Comparison of ENCODE assay signal across 8 cellular contexts in genomic region chr3:134373278-134373941, GRCh38. TPM values are rescaled to one million over a fixed set of nuclear protein-coding genes. Genes with fewer than 3 reads are reported as not detected.
DNase-seq lines count a peak whose midpoint lies in the region; ATAC-seq, FAIRE-seq and TF ChIP-seq lines count a peak whose summit lies in the region.

No MANE protein-coding gene starts in this region.

- peak in 1 of 2 experiments; percentile 74 for DNase-seq in A549 (ENCODE audit: low read depth in 1 of 2, low spot score in 1 of 2)
- no peak for DNase-seq in HCT116 (ENCODE audit: low read depth, low spot score)
- DNase-seq in SK-N-SH: peak; percentile 84
- DNase-seq in fibroblast of mammary gland (ENCODE audit: low read depth): peak; percentile 92
- peak; percentile 89 to 92 for DNase-seq in aorta
- DNase-seq in GM10266 (ENCODE audit: extremely low spot score): no peak
- no peak for DNase-seq in GM10248 (ENCODE audit: extremely low spot score)

- no peaks in the 10 kb centered on the region for H3K9me3 ChIP-seq in A549
- H3K9me3 ChIP-seq in HCT116 (ENCODE audit: control insufficient read depth in 1 of 2, insufficient read depth in 1 of 2, low read depth in 1 of 2, low read length in 2 of 2): no peaks in the 10 kb centered on the region
- no peaks in the 10 kb centered on the region for H3K9me3 ChIP-seq in SK-N-SH
- H3K9me3 ChIP-seq in mucosa of stomach (ENCODE audit: control insufficient read depth, low read length): no peaks in the 10 kb centered on the region
- no peaks in the 10 kb centered on the region for H3K9me3 ChIP-seq in aorta (ENCODE audit: control insufficient read depth, low read length)

- TF ChIP-seq EP300 in A549 (IDR thresholded peaks at IDR 0.05): no peak
- no peak for TF ChIP-seq EP300 in SK-N-SH (IDR thresholded peaks at IDR 0.05; ENCODE audit: borderline replicate concordance in 1 of 2, low read depth in 1 of 2, low read length in 1 of 2)

- CTCF ChIA-PET in A549 (lab: Yijun Ruan, JAX): interaction anchor here (5.3 to 31.4 kb wide), 3 partner anchors 8 to 106 kb away, joined by 26 to 356 read pairs (median 240); partner anchors contain the start of genes ANAPC13 and CEP63
- CTCF ChIA-PET in HCT116 (lab: Charles Lee): interaction anchor here (1.7 to 2.8 kb wide), 3 partner anchors 9 to 100 kb away, joined by 5 to 14 read pairs (median 10); no protein-coding TSS in a partner anchor
- CTCF ChIA-PET in SK-N-SH (lab: Yijun Ruan, JAX): interaction anchor here (1.4 to 2.4 kb wide), 2 partner anchors 65 to 98 kb away, joined by 4 to 9 read pairs; no protein-coding TSS in a partner anchor
- CTCF ChIA-PET in GM10248 (lab: Yijun Ruan, JAX): interaction anchor here (0.9 to 1.1 kb wide), 2 partner anchors 12 to 112 kb away, joined by 3 read pairs; partner anchors contain the start of genes ANAPC13 and CEP63

- 1% methylated on average over 22 of the region's 42 CpGs for WGBS in A549 (ENCODE audit: missing lambda C conversion rate)
- WGBS in SK-N-SH (ENCODE audit: low lambda C conversion rate): 5% methylated on average over 11 of the region's 42 CpGs
- 2 to 3% methylated on average over 42 of the region's 42 CpGs for WGBS in aorta, 2 donors

- peaks cover 70% of the 10 kb centered on the region for H3K4me1 ChIP-seq in A549
- peaks cover 41 to 85% of the 10 kb centered on the region in 2 experiments for H3K4me1 ChIP-seq in HCT116 (ENCODE audit: control insufficient read depth in 1 of 2, insufficient read depth in 2 of 2, low read length in 2 of 2)
- peaks cover 11 to 42% of the 10 kb centered on the region in 2 experiments; a peak in 3 of 4 replicates for H3K4me1 ChIP-seq in SK-N-SH (ENCODE audit: control insufficient read depth in 1 of 2, insufficient read depth in 2 of 2, low read depth in 1 of 2, low read length in 1 of 2)
- peaks cover 45% of the 10 kb centered on the region for H3K4me1 ChIP-seq in mucosa of stomach (ENCODE audit: control insufficient read depth, insufficient read depth, low read length)
- H3K4me1 ChIP-seq in aorta (ENCODE audit: control insufficient read depth in 1 of 2, insufficient read depth in 2 of 2, low read length in 2 of 2): no peaks in the 10 kb centered on the region

- H3K9ac ChIP-seq in HCT116 (ENCODE audit: low read length) (peak overlapping the region; percentile 98), SK-N-SH (peak overlapping the region; percentile 100), mucosa of stomach (ENCODE audit: low read length) (peak overlapping the region; percentile 93)

- no peaks in the 10 kb centered on the region for H3K27me3 ChIP-seq in HCT116 (ENCODE audit: insufficient read depth, low read length)
- H3K27me3 ChIP-seq in SK-N-SH (ENCODE audit: insufficient read depth): no peaks in the 10 kb centered on the region
- no peaks in the 10 kb centered on the region for H3K27me3 ChIP-seq in mucosa of stomach (ENCODE audit: control insufficient read depth, insufficient read depth, low read length)
- H3K27me3 ChIP-seq in aorta (ENCODE audit: control insufficient read depth in 1 of 2, insufficient read depth in 2 of 2, low read length in 1 of 2): no peaks in the 10 kb centered on the region

- H3F3A ChIP-seq in SK-N-SH (replicated peaks; ENCODE audit: insufficient read depth): peaks cover 37% of the 10 kb centered on the region

- POLR2A ChIA-PET in A549 (lab: Yijun Ruan, JAX) (interaction anchor here (0.6 to 3.9 kb wide), 11 partner anchors 9 to 98 kb away, joined by 3 to 88 read pairs (median 5); no protein-coding TSS in a partner anchor), HCT116 (lab: Charles Lee) (interaction anchor here (0.7 to 3.3 kb wide), 3 partner anchors 9 to 60 kb away, joined by 6 to 30 read pairs (median 9); no protein-coding TSS in a partner anchor), SK-N-SH (lab: Yijun Ruan, JAX) (interaction anchor here (1.3 to 1.4 kb wide), 3 partner anchors 9 to 14 kb away, joined by 3 to 6 read pairs (median 4); no protein-coding TSS in a partner anchor), GM10248 (lab: Yijun Ruan, JAX) (no interaction called here)

- H2AFZ ChIP-seq in HCT116 (ENCODE audit: low read depth, low read length, poor library complexity, severe bottlenecking): no peak overlapping the region
- H2AFZ ChIP-seq in SK-N-SH (ENCODE audit: low read depth): no peak overlapping the region

- BruUV-seq in HCT116 (replicated peaks; lab: Mats Ljungman, UMichigan): TSS peak; percentile 59

- H4K20me1 ChIP-seq in HCT116 (ENCODE audit: insufficient read depth): peaks cover 9% of the 10 kb centered on the region; the same call in 1 of the 2 replicates
- peaks cover 50% of the 10 kb centered on the region for H4K20me1 ChIP-seq in SK-N-SH (ENCODE audit: insufficient read depth)

- intact Hi-C loops in HCT116 (cut with micrococcal nuclease): loop anchor here (10.0 kb wide), 1 partner anchor 159 kb away; no protein-coding TSS in a partner anchor
- intact Hi-C loops in aorta (cut with DNase I): loop anchor here (2.0 to 10.0 kb wide), 5 partner anchors 39 to 159 kb away; no protein-coding TSS in a partner anchor

- peaks cover 58% of the 10 kb centered on the region for H3K79me2 ChIP-seq in HCT116 (ENCODE audit: insufficient read depth, low read length)
- peaks cover 64% of the 10 kb centered on the region for H3K79me2 ChIP-seq in SK-N-SH (ENCODE audit: insufficient read depth)

- TF ChIP-seq CTCF in A549 (IDR thresholded peaks at IDR 0.05): no peak
- TF ChIP-seq CTCF in HCT116 (IDR thresholded peaks at IDR 0.05 in 2 of 3, conservative IDR thresholded peaks at IDR 0.05 in 1 of 3; ENCODE audit: borderline replicate concordance in 1 of 3, insufficient read depth in 1 of 3, low read depth in 2 of 3, low read length in 2 of 3): no peak
- TF ChIP-seq CTCF in SK-N-SH (IDR thresholded peaks at IDR 0.05): no peak
- no peak for TF ChIP-seq CTCF in fibroblast of mammary gland (conservative IDR thresholded peaks at IDR 0.05; ENCODE audit: control insufficient read depth, insufficient read depth, low read depth, low read length)
- TF ChIP-seq CTCF in GM10266 (IDR thresholded peaks at IDR 0.05; ENCODE audit: control insufficient read depth, insufficient read depth, low read depth, missing control alignments): no peak
- no peak for TF ChIP-seq CTCF in GM10248 (IDR thresholded peaks at IDR 0.05; ENCODE audit: control extremely low read depth, extremely low read depth, low read depth, missing control alignments)

- RAD21 ChIA-PET in HCT116 (lab: Charles Lee; ENCODE audit: low non-redundant PET in 1 of 2, low total read pairs in 2 of 2, uncharacterized antibody in 2 of 2, unreplicated experiment in 2 of 2): interaction anchor here (1.6 kb wide), 2 partner anchors 9 to 60 kb away, joined by 4 to 7 read pairs; no protein-coding TSS in a partner anchor

- H3K4me3 ChIP-seq in A549 (peak overlapping the region; percentile 74), HCT116 (replicated peaks in 1 of 2; ENCODE audit: low read depth in 1 of 2, low read length in 2 of 2) (peak overlapping the region; percentile 57 to 92), SK-N-SH (ENCODE audit: low read depth in 2 of 2, low read length in 1 of 2) (peak overlapping the region; percentile 80 to 99), fibroblast of mammary gland (ENCODE audit: control insufficient read depth, low read depth, low read length) (peak overlapping the region; percentile 88), mucosa of stomach (ENCODE audit: low read length) (peak overlapping the region; percentile 68), aorta (ENCODE audit: low read length in 2 of 2) (peak overlapping the region; percentile 82 to 95)

- H3K36me3 ChIP-seq in HCT116 (ENCODE audit: control insufficient read depth in 1 of 2, insufficient read depth in 2 of 2, low read length in 2 of 2) (peaks cover 12 to 36% of the 10 kb centered on the region in 2 experiments), SK-N-SH (replicated peaks in 1 of 2; ENCODE audit: control insufficient read depth in 1 of 2, insufficient read depth in 2 of 2, low read length in 1 of 2) (peaks cover 33 to 40% of the 10 kb centered on the region in 2 experiments), mucosa of stomach (ENCODE audit: control insufficient read depth, insufficient read depth, low read length) (peaks cover 22% of the 10 kb centered on the region), aorta (ENCODE audit: control insufficient read depth in 1 of 2, insufficient read depth in 2 of 2, low read length in 1 of 2) (peaks cover 4 to 11% of the 10 kb centered on the region in 2 donors)

- H3K9me2 ChIP-seq in HCT116 (ENCODE audit: insufficient read depth) (no peaks in the 10 kb centered on the region), SK-N-SH (no peaks in the 10 kb centered on the region)

- no peak for FAIRE-seq in A549 (lab: Jason Lieb, UNC)

- ATAC-seq in A549 (peak; percentile 52 to 55), HCT116 (peak; percentile 37), aorta (ENCODE audit: low FRiP score) (peak; percentile 91)

- H3K4me2 ChIP-seq in A549: peak overlapping the region; percentile 93
- peak overlapping the region; percentile 99 for H3K4me2 ChIP-seq in HCT116 (ENCODE audit: low read length)
- H3K4me2 ChIP-seq in SK-N-SH: peak overlapping the region; percentile 89

- TF ChIP-seq RAD21 in A549 (conservative IDR thresholded peaks at IDR 0.05 in 1 of 2, IDR thresholded peaks at IDR 0.05 in 1 of 2): no peak
- TF ChIP-seq RAD21 in HCT116 (IDR thresholded peaks at IDR 0.05; ENCODE audit: low read depth): no peak
- TF ChIP-seq RAD21 in SK-N-SH (IDR thresholded peaks at IDR 0.05; ENCODE audit: low read length): no peak

- H3K27ac ChIP-seq in A549: peak overlapping the region; percentile 99 to 100
- H3K27ac ChIP-seq in HCT116 (ENCODE audit: low read depth, low read length): peak overlapping the region; percentile 98
- H3K27ac ChIP-seq in SK-N-SH (ENCODE audit: low read depth in 2 of 2, low read length in 1 of 2): peak overlapping the region; percentile 88 to 99
- H3K27ac ChIP-seq in aorta (ENCODE audit: low read depth in 1 of 2, low read length in 2 of 2): peak overlapping the region; percentile 5 to 99

- TF ChIP-seq POLR2A in A549 (IDR thresholded peaks at IDR 0.05; ENCODE audit: low read length) (no peak), HCT116 (IDR thresholded peaks at IDR 0.05; ENCODE audit: borderline replicate concordance, extremely low read depth, insufficient read depth, insufficient read length) (no peak)

TF ChIP-seq in HCT116, 20 proteins besides CTCF, POLR2A, EP300 and RAD21 (continues in another document):
- no peak for TF ChIP-seq EZH2 (IDR thresholded peaks at IDR 0.05)

RNA-seq across cellular contexts. Expression of gene AMOTL2, which starts 0.8 kb away (rescaled TPM):
- polyA plus RNA-seq in A549 (2011; rRNA removed) (36.3 and 44.1 TPM in 2 replicates), A549 (2017; fragmentation: RNase III; extraction: RNeasy Plus Mini Kit Qiagen cat#74134 plus additional on column Dnase treatment) (40.7 to 49.4 TPM (median 41.1 TPM) in 3 replicates), SK-N-SH (2012; rRNA removed) (163 and 185 TPM in 2 replicates), aorta (10 to 100 TPM; 12.4 to 29.3 TPM)
- 70.4 and 95.3 TPM in 2 replicates for polyA plus RNA-seq in A549 (2012; cell fraction: cytosol; rRNA removed)
- 144 and 160 TPM in 2 replicates for polyA plus RNA-seq in A549 (2012; cell fraction: nucleus; rRNA removed)
- polyA minus RNA-seq in A549 (2011; rRNA and poly(A)+ RNA removed): 48.6 and 69.1 TPM in 2 replicates
- total RNA-seq in HCT116 (2021; ENCODE audit: unreplicated experiment) (54.0 TPM), aorta (100 to 1,000 TPM in 1 of 2 donors, 10 to 100 TPM in 1; 82.1 to 118 TPM)
- 17.8 and 19.7 TPM in 2 replicates for polyA plus RNA-seq in HCT116 (2012)
- polyA plus RNA-seq in SK-N-SH (2012; cell fraction: cytosol; rRNA removed): 91.0 and 115 TPM in 2 replicates
- polyA plus RNA-seq in SK-N-SH (2012; cell fraction: nucleus; rRNA removed): 312 and 373 TPM in 2 replicates

Comparison
In these comparisons a context has a peak if more than half of its experiments do, and no peak if none do; other contexts are left out.
1. ATAC-seq: peak in every context shown above with its lines; median percentile 91 in aorta; 54 in A549; 37 in HCT116.
2. DNase-seq: peak in SK-N-SH (single experiment), fibroblast of mammary gland (single experiment) and aorta (2 of 2); none in HCT116 (single experiment), GM10266 (single experiment) and GM10248 (single experiment).
3. Of the 12 proteins assayed by ChIP-seq in both A549 and SK-N-SH: peak only in A549: none; only in SK-N-SH: PBX3 and REST; in both: none; in neither: 9; mixed calls (peak in some experiments, not most) for 1.
4. Peak in every context shown above with its lines, with median percentiles within 50 percentile points of each other: H3K27ac ChIP-seq, H3K4me2 ChIP-seq, H3K4me3 ChIP-seq and H3K9ac ChIP-seq.